In genomic region chr14:100065161-100065871, GRCh38 we compare ENCODE assay signal across 8 cellular contexts. TPM values are rescaled to one million over a fixed set of nuclear protein-coding genes. Genes with fewer than 3 reads are reported as not detected.
A peak's percentile ranks its signal among the peaks of the same experiment; 100 is the strongest.
DNase-seq lines count a peak whose midpoint lies in the region; ATAC-seq, FAIRE-seq and TF ChIP-seq lines count a peak whose summit lies in the region.

TSS of gene EVL (plus strand) at chr14:100065422. CDS start at chr14:100065501, 79 bp downstream.

- WGBS in HepG2 (ENCODE audit: low lambda C conversion rate), result 99% methylated on average over 6 of the region's 6 CpGs
- no CpG with 5 or more reads among the region's 6 CpGs for WGBS in mesendoderm (ENCODE audit: extremely low coverage, insufficient coverage, low lambda C conversion rate)

- TF ChIP-seq RAD21 in HepG2 (CRISPR knock-in tag; IDR thresholded peaks at IDR 0.05), result no peak

- H3K4me2 ChIP-seq in HepG2 (ENCODE audit: low read depth, low read length), result no peak within 1 kb of the TSS
- H3K4me2 ChIP-seq in mesendoderm (ENCODE audit: low read length), result no peak within 1 kb of the TSS

- H2AFZ ChIP-seq in HepG2 (ENCODE audit: low read length), result no peak within 1 kb of the TSS

- intact Hi-C loops in HepG2 (cut with micrococcal nuclease; ENCODE audit: unreplicated experiment), result no loop called here

- BruUV-seq in HepG2 (replicated peaks; lab: Mats Ljungman, UMichigan), result no TSS peak

- no peak within 1 kb of the TSS for H2BK5ac ChIP-seq in mesendoderm (ENCODE audit: low read length)

- H4K8ac ChIP-seq in mesendoderm (ENCODE audit: low read depth, low read length), result no peak within 1 kb of the TSS

- H4K5ac ChIP-seq in mesendoderm (ENCODE audit: low read length), result no peak within 1 kb of the TSS

- no peak within 1 kb of the TSS for H3K27ac ChIP-seq in HepG2 (ENCODE audit: extremely low read length, insufficient read depth, low read length)
- H3K27ac ChIP-seq in mesendoderm (ENCODE audit: low read depth, low read length), result no peak within 1 kb of the TSS

- no peaks in the 10 kb centered on the region for H3K9me3 ChIP-seq in HepG2 (ENCODE audit: low read length)

- peak; percentile 83 for DNase-seq in SIG-M5 treated with dmso at 0.1 percent for 504 hours (lab: John Stamatoyannopoulos, UW; ENCODE audit: unreplicated experiment)
- DNase-seq in activated naive CD4-positive, alpha-beta T cell treated with anti-CD3 and anti-CD28 coated beads, Interleukin-2, amount 50 U/mL, for 72 hours (ENCODE audit: low spot score in 2 of 2), result peak; percentile 70 to 81
- DNase-seq in HepG2 (ENCODE audit: low spot score), result no peak
- peak; percentile 71 for DNase-seq in stimulated activated CD8-positive, alpha-beta memory T cell treated with anti-CD3 and anti-CD28 coated beads, Interleukin-12 subunit alpha, Interleukin-12 subunit beta, amount 100 ng/mL, for 4 hours (ENCODE audit: low read depth)
- DNase-seq in mesendoderm, result no peak
- DNase-seq in foreskin fibroblast, result no peak

- CTCF ChIA-PET in HepG2 (lab: Yijun Ruan, JAX; ENCODE audit: low intra/inter-chr PET ratio, low total read pairs), result no interaction called here

- no peak within 1 kb of the TSS for H3K4ac ChIP-seq in mesendoderm (ENCODE audit: low read depth, low read length)

- TF ChIP-seq EP300 in HepG2 (IDR thresholded peaks at IDR 0.05; ENCODE audit: low read depth in 2 of 2, low read length in 2 of 2) (no peak), HepG2 (CRISPR knock-in tag; IDR thresholded peaks at IDR 0.05; ENCODE audit: borderline replicate concordance) (no peak)

- no peak within 1 kb of the TSS for H3K56ac ChIP-seq in mesendoderm (ENCODE audit: low read length)

- H3K36me3 Mint-ChIP-seq in activated naive CD4-positive, alpha-beta T cell treated with anti-CD3 and anti-CD28 coated beads, Interleukin-2, amount 50 U/mL, for 72 hours, result peaks cover 36 to 39% of the 10 kb centered on the region in 2 donors

- H3K27ac Mint-ChIP-seq in activated naive CD4-positive, alpha-beta T cell treated with anti-CD3 and anti-CD28 coated beads, Interleukin-2, amount 50 U/mL, for 72 hours, result peak within 1 kb of the TSS; percentile 99

- H3K4me1 ChIP-seq in HepG2 (ENCODE audit: insufficient read depth, low read length) (peaks cover 17% of the 10 kb centered on the region), mesendoderm (ENCODE audit: control insufficient read depth, low read depth, low read length) (peaks cover 13% of the 10 kb centered on the region)

- H3K18ac ChIP-seq in mesendoderm (ENCODE audit: low read length), result no peak within 1 kb of the TSS

- H2BK120ac ChIP-seq in mesendoderm (ENCODE audit: low read depth, low read length), result no peak within 1 kb of the TSS

- TF ChIP-seq CTCF in HepG2 (CRISPR knock-in tag; IDR thresholded peaks at IDR 0.05), result no peak
- no peak for TF ChIP-seq CTCF in foreskin fibroblast (IDR thresholded peaks at IDR 0.05; ENCODE audit: low read depth, low read length)

- H3K36me3 ChIP-seq in HepG2 (replicated peaks in 1 of 2; ENCODE audit: control insufficient read depth in 1 of 2, insufficient read depth in 2 of 2, low read length in 2 of 2) (no peaks in the 10 kb centered on the region), mesendoderm (ENCODE audit: control insufficient read depth, insufficient read depth, low read length) (no peaks in the 10 kb centered on the region)

- H3K79me1 ChIP-seq in mesendoderm (ENCODE audit: low read length), result peaks cover 3% of the 10 kb centered on the region

- H3K27me3 ChIP-seq in HepG2 (ENCODE audit: control insufficient read depth in 1 of 2, insufficient read depth in 2 of 2, low read length in 2 of 2) (no peaks in the 10 kb centered on the region), mesendoderm (ENCODE audit: insufficient read depth, low read length, poor library complexity) (no peaks in the 10 kb centered on the region)

- no peak within 1 kb of the TSS for H3K23ac ChIP-seq in mesendoderm (ENCODE audit: low read length)

- POLR2A ChIA-PET in HepG2 (lab: Yijun Ruan, JAX), result no interaction called here

- in situ Hi-C loops in HepG2 (cut with HindIII; ENCODE audit: extremely low pct_ligation_motif_present, low pct_unique_long_range_greater_than_20kb), result no loop called here

- no peak within 1 kb of the TSS for H3K9ac ChIP-seq in HepG2 (ENCODE audit: insufficient read depth, low read depth, low read length)
- H3K9ac ChIP-seq in mesendoderm (ENCODE audit: low read length), result no peak within 1 kb of the TSS

- no peak for TF ChIP-seq POLR2A in HepG2 (IDR thresholded peaks at IDR 0.05; ENCODE audit: insufficient read depth in 1 of 2, low read depth in 2 of 2, low read length in 2 of 2)

- no peak within 1 kb of the TSS for H2BK15ac ChIP-seq in mesendoderm (replicated peaks; ENCODE audit: low read depth)

- FAIRE-seq in HepG2 (lab: Jason Lieb, UNC), result no peak

- H3K4me3 ChIP-seq in HepG2 (replicated peaks in 1 of 3; ENCODE audit: insufficient read depth in 1 of 3, low read depth in 2 of 3, low read length in 3 of 3) (no peak within 1 kb of the TSS), mesendoderm (ENCODE audit: low read length) (no peak within 1 kb of the TSS), foreskin fibroblast (ENCODE audit: low read depth in 1 of 2, low read length in 2 of 2) (no peak within 1 kb of the TSS)

- H2AK5ac ChIP-seq in mesendoderm (ENCODE audit: low read length), result no peak within 1 kb of the TSS

- H3K79me2 ChIP-seq in HepG2 (ENCODE audit: insufficient read depth, low read length) (no peaks in the 10 kb centered on the region), mesendoderm (ENCODE audit: control insufficient read depth, insufficient read depth, low read length) (no peaks in the 10 kb centered on the region)

- no peaks in the 10 kb centered on the region for H4K20me1 ChIP-seq in HepG2 (ENCODE audit: insufficient read depth, low read length)

- ATAC-seq in GM18858 (IDR thresholded peaks at IDR 0.05; ENCODE audit: unreplicated experiment) (peak; percentile 45), HG02938 (IDR thresholded peaks at IDR 0.05; ENCODE audit: unreplicated experiment) (peak; percentile 33), HepG2 (no peak)
- peak; percentile 34 to 44 for ATAC-seq in activated naive CD4-positive, alpha-beta T cell treated with anti-CD3 and anti-CD28 coated beads, Interleukin-2, amount 50 U/mL, for 72 hours

- H3K9me3 Mint-ChIP-seq in activated naive CD4-positive, alpha-beta T cell treated with anti-CD3 and anti-CD28 coated beads, Interleukin-2, amount 50 U/mL, for 72 hours, result no peaks in the 10 kb centered on the region

TF ChIP-seq in HepG2, 621 proteins besides CTCF, POLR2A, EP300 and RAD21:
- TF ChIP-seq PAF1 (CRISPR knock-in tag; IDR thresholded peaks at IDR 0.05) (no peak), ZFP1 (CRISPR knock-in tag; IDR thresholded peaks at IDR 0.05) (no peak)
- TF ChIP-seq, protein P1, sequence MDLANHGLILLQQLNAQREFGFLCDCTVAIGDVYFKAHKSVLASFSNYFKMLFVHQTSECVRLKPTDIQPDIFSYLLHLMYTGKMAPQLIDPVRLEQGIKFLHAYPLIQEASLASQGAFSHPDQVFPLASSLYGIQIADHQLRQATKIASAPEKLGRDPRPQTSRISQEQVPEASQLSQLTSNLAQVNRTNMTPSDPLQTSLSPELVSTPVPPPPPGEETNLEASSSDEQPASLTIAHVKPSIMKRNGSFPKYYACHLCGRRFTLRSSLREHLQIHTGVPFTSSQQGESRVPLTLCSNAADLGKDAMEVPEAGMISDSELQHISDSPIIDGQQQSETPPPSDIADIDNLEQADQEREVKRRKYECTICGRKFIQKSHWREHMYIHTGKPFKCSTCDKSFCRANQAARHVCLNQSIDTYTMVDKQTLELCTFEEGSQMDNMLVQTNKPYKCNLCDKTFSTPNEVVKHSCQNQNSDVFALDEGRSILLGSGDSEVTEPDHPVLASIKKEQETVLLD (CRISPR knock-in tag; IDR thresholded peaks at IDR 0.05; ENCODE audit: low read depth), result no peak

RNA-seq across cellular contexts. Expression of gene EVL, which starts in this region (rescaled TPM):
- total RNA-seq in activated naive CD4-positive, alpha-beta T cell treated with anti-CD3 and anti-CD28 coated beads, Interleukin-2, amount 50 U/mL, for 72 hours, result 100 to 1,000 TPM; 342 to 426 TPM
- 10.5 and 15.1 TPM in 2 replicates for total RNA-seq in HepG2 (2016; rRNA removed; fragmentation: Illumina TruSeq; extraction: Trizol)
- 23.1 and 32.6 TPM in 2 replicates for total RNA-seq in HepG2 (2016; cell fraction: cytosol; rRNA removed; fragmentation: Illumina TruSeq; extraction: Trizol; ENCODE audit: low read depth)
- total RNA-seq in HepG2 (2016; cell fraction: insoluble cytoplasmic fraction; rRNA removed; fragmentation: Illumina TruSeq; extraction: Trizol), result 10.2 and 17.0 TPM in 2 replicates
- 35.4 and 40.2 TPM in 2 replicates for total RNA-seq in HepG2 (2016; cell fraction: membrane; rRNA removed; fragmentation: Illumina TruSeq; extraction: Trizol)
- total RNA-seq in HepG2 (2016; cell fraction: nucleus; rRNA removed; fragmentation: Illumina TruSeq; extraction: Trizol), result 23.3 and 27.6 TPM in 2 replicates
- 28.7 and 31.2 TPM in 2 replicates for polyA plus RNA-seq in HepG2 (2011; rRNA removed)
- 12.0 and 12.7 TPM in 2 replicates for polyA plus RNA-seq in HepG2 (2011; cell fraction: cytosol; rRNA removed)
- 124 and 138 TPM in 2 replicates for polyA plus RNA-seq in HepG2 (2011; cell fraction: nucleus; rRNA removed)
- 29.8 and 33.6 TPM in 2 replicates for polyA plus RNA-seq in HepG2 (2012)
- polyA plus RNA-seq in HepG2 (2016; cell fraction: cytosol; fragmentation: Illumina TruSeq; extraction: Trizol; ENCODE audit: low read depth), result 101 and 109 TPM in 2 replicates
- 23.4 and 35.8 TPM in 2 replicates for polyA plus RNA-seq in HepG2 (2016; cell fraction: insoluble cytoplasmic fraction; fragmentation: Illumina TruSeq; extraction: Trizol; ENCODE audit: low read depth)
- polyA plus RNA-seq in HepG2 (2016; cell fraction: membrane; fragmentation: Illumina TruSeq; extraction: Trizol; ENCODE audit: low read depth), result 114 and 115 TPM in 2 replicates
- 87.0 and 99.6 TPM in 2 replicates for polyA plus RNA-seq in HepG2 (2016; cell fraction: nucleus; fragmentation: Illumina TruSeq; extraction: Trizol; ENCODE audit: insufficient read depth, low read depth)
- 11.3 and 23.0 TPM in 2 replicates for polyA minus RNA-seq in HepG2 (2011; rRNA and poly(A)+ RNA removed; ENCODE audit: low replicate concordance)
- polyA minus RNA-seq in HepG2 (2011; cell fraction: cytosol; rRNA and poly(A)+ RNA removed), result 13.0 and 14.0 TPM in 2 replicates
- 31.1 and 31.2 TPM in 2 replicates for polyA minus RNA-seq in HepG2 (2011; cell fraction: nucleus; rRNA and poly(A)+ RNA removed)
- 25.6 TPM for polyA plus RNA-seq in mesendoderm (2013, experiment 1 of 2)
- polyA plus RNA-seq in mesendoderm (2013, experiment 2 of 2), result 26.2 TPM

Comparison
In these comparisons a context has a peak if more than half of its experiments do, and no peak if none do; other contexts are left out.
1. RNA of gene EVL (total RNA-seq): 342 to 426 TPM in activated naive CD4-positive, alpha-beta T cell treated with anti-CD3 and anti-CD28 coated beads, Interleukin-2, amount 50 U/mL, for 72 hours; 10.2 to 40.2 TPM in HepG2; every median in the first group is over 4 times any median in the second.
2. DNase-seq: peak in SIG-M5 treated with dmso at 0.1 percent for 504 hours (single experiment), activated naive CD4-positive, alpha-beta T cell treated with anti-CD3 and anti-CD28 coated beads, Interleukin-2, amount 50 U/mL, for 72 hours (2 of 2) and stimulated activated CD8-positive, alpha-beta memory T cell treated with anti-CD3 and anti-CD28 coated beads, Interleukin-12 subunit alpha, Interleukin-12 subunit beta, amount 100 ng/mL, for 4 hours (single experiment); none in HepG2 (single experiment), mesendoderm (single experiment) and foreskin fibroblast (0 of 2).